In the genomic region with DNA sequence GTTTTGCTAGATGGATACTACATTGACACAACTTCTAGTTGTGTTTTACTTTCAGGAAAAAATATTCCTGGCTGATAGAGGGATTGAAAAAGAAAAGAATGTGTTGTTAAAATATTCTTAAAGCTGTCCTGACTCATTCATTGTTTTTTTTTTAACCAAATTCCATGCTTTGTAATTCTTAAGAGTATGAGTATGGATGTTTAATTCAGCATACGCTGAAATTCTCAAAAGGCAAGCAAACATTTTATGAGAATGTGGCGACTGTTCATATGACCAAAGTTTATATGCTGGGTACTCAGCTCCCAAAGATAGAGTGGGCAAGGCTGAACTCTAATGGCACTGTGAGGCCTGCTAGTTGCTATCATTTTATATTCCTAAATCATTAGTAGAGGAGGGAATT, we compare ENCODE assay signal across 1 cellular context.
TF ChIP-seq lines count a peak whose summit lies in the region.

No MANE protein-coding gene starts in this region.

TF ChIP-seq in IMR-90, 13 proteins besides CTCF, POLR2A, EP300 and RAD21 (continued from another document):
- TF ChIP-seq BHLHE40 (IDR thresholded peaks at IDR 0.05; ENCODE audit: low read depth, low read length) = no peak
- no peak for TF ChIP-seq MXI1 (IDR thresholded peaks at IDR 0.05; ENCODE audit: borderline replicate concordance, low read depth, low read length)
